ENCODE assay signal across 8 cellular contexts in the genomic region with DNA sequence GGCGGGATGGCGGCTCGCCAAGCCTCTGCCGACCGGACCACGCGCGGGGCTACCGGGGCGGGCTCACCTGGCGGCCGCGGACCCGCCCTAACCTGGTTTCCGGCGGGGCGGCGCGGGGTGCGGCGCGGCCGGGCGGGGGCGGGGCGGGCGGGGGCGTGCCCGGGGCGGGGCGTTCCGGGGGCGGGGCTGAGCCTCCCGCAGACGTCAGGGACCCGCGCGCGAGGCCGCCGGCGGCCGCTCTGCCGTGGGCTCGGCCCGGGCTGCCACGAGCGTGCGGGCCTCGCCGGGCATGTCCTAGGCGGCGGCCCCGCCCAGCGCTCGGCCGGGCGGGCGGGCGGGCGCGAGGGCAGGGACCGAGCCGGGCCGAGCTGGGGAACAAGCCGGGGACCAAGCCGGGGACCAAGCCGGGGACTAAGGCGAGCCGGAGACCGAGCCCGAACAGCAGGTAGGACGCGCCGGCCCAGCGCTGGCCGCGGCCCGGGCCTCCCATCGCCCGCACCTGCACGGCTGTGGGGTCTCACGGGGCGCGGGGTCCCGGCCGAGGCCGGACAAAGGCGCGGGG. TPM values are rescaled to one million over a fixed set of nuclear protein-coding genes. Genes with fewer than 3 reads are reported as not detected.
DNase-seq lines count a peak whose midpoint lies in the region; TF ChIP-seq lines count a peak whose summit lies in the region.

A gene (plus strand): TSS at position 200 of the 562 bp plus-strand sequence. CDS start 3,183 bp downstream, outside the sequence.

- H3K27me3 Mint-ChIP-seq in Caco-2 (ENCODE audit: insufficient read depth, unreplicated experiment) (no peaks in the 10 kb centered on the region), endothelial cell (ENCODE audit: unreplicated experiment) (peaks cover 9% of the 10 kb centered on the region)
- H3K27me3 Mint-ChIP-seq in activated CD4-positive, alpha-beta memory T cell treated with anti-CD3 and anti-CD28 coated beads for 36 hours = peaks cover 1% of the 10 kb centered on the region

- POLR2A ChIA-PET in Caco-2 (lab: Charles Lee) = interaction anchor here (0.6 to 1.5 kb wide), 4 partner anchors 69 to 156 kb away, joined by 4 to 7 read pairs (median 4); a partner anchor contains a TSS
- POLR2A ChIA-PET in activated CD4-positive, alpha-beta memory T cell treated with anti-CD3 and anti-CD28 coated beads for 36 hours (lab: Charles Lee) = no interaction called here

- no peaks in the 10 kb centered on the region for H3K27me3 ChIP-seq in Caco-2 (replicated peaks; ENCODE audit: control insufficient read depth, insufficient read depth, low read length)
- H3K27me3 ChIP-seq in stomach = peaks cover 0 to 34% (median 14%) of the 10 kb centered on the region in 3 donors

- DNase-seq in Caco-2 (peak in 1 of 2 experiments; percentile 73), endothelial cell (ENCODE audit: low spot score) (peak; percentile 26), stomach (peak; percentile 68), NCI-H2107 (lab: John Stamatoyannopoulos, UW) (no peak), DMS114 treated with DMSO at 0.1 percent for 48 hours (lab: John Stamatoyannopoulos, UW; ENCODE audit: unreplicated experiment) (no peak)
- DNase-seq in Jurkat, Clone E6-1 (ENCODE audit: low read depth, low spot score) = no peak
- DNase-seq in activated CD4-positive, alpha-beta memory T cell treated with anti-CD3 and anti-CD28 coated beads for 36 hours = peak; percentile 46

- H3K27ac ChIP-seq in mesodermal cell (ENCODE audit: low read depth, low read length, severe bottlenecking) (no peak within 1 kb of the TSS), stomach (peak within 1 kb of the TSS; percentile 89 to 98 (median 94))

- H3K4me1 Mint-ChIP-seq in Caco-2 (ENCODE audit: low read depth, unreplicated experiment) (peaks cover 10% of the 10 kb centered on the region), endothelial cell (ENCODE audit: unreplicated experiment) (no peaks in the 10 kb centered on the region)
- H3K4me1 Mint-ChIP-seq in activated CD4-positive, alpha-beta memory T cell treated with anti-CD3 and anti-CD28 coated beads for 36 hours (ENCODE audit: low read depth) = no peaks in the 10 kb centered on the region

- peak within 1 kb of the TSS; percentile 83 for H3K4me3 Mint-ChIP-seq in Caco-2 (ENCODE audit: unreplicated experiment)
- peak within 1 kb of the TSS; percentile 66 for H3K4me3 Mint-ChIP-seq in activated CD4-positive, alpha-beta memory T cell treated with anti-CD3 and anti-CD28 coated beads for 36 hours
- H3K4me3 Mint-ChIP-seq in endothelial cell (ENCODE audit: unreplicated experiment) = peak within 1 kb of the TSS; percentile 77

- peaks cover 6% of the 10 kb centered on the region; the same call in 1 of the 2 replicates for H3K4me1 ChIP-seq in Caco-2
- peaks cover 10% of the 10 kb centered on the region for H3K4me1 ChIP-seq in mesodermal cell (ENCODE audit: control insufficient read depth, insufficient read depth, low read length, poor library complexity, severe bottlenecking)
- peaks cover 23 to 46% (median 39%) of the 10 kb centered on the region in 4 donors for H3K4me1 ChIP-seq in stomach

- TF ChIP-seq EP300 in stomach (IDR thresholded peaks at IDR 0.05) = no peak

- WGBS in mesodermal cell (ENCODE audit: insufficient coverage in 2 of 2), 2 experiments = 0% methylated on average over 43 to 48 of the region's 90 CpGs
- 0 to 1% (median 0%) methylated on average over 9 to 88 of the region's 90 CpGs; no CpG with 5 or more reads in 1 of the 5 donors for WGBS in stomach, 5 donors

- peak within 1 kb of the TSS; percentile 72 for H3K4me3 ChIP-seq in Caco-2 (ENCODE audit: low read depth, low read length)
- H3K4me3 ChIP-seq in Jurkat, Clone E6-1 (ENCODE audit: low read length) = peak within 1 kb of the TSS; percentile 27; the same call in 1 of the 2 replicates
- peak within 1 kb of the TSS; percentile 66 for H3K4me3 ChIP-seq in mesodermal cell (ENCODE audit: extremely low read depth, insufficient read depth, low read length, poor library complexity, severe bottlenecking)
- H3K4me3 ChIP-seq in stomach = peak within 1 kb of the TSS; percentile 70 to 90 (median 79)

- no peaks in the 10 kb centered on the region; the same call in 1 of the 2 replicates for H3K36me3 ChIP-seq in Caco-2 (ENCODE audit: control insufficient read depth, insufficient read depth, low read length)
- no peaks in the 10 kb centered on the region for H3K36me3 ChIP-seq in mesodermal cell (ENCODE audit: control insufficient read depth, insufficient read depth, low read length)
- H3K36me3 ChIP-seq in stomach = peaks cover 0 to 21% (median 17%) of the 10 kb centered on the region in 4 donors

- intact Hi-C loops in Caco-2 (cut with micrococcal nuclease; ENCODE audit: unreplicated experiment) = no loop called here
- intact Hi-C loops in activated CD4-positive, alpha-beta memory T cell treated with anti-CD3 and anti-CD28 coated beads for 36 hours (cut with micrococcal nuclease) = no loop called here
- intact Hi-C loops in stomach (cut with DNase I; ENCODE audit: low total_unique reads) = no loop called here

- no peaks in the 10 kb centered on the region for H3K9me3 Mint-ChIP-seq in Caco-2 (ENCODE audit: unreplicated experiment)
- H3K9me3 Mint-ChIP-seq in activated CD4-positive, alpha-beta memory T cell treated with anti-CD3 and anti-CD28 coated beads for 36 hours = no peaks in the 10 kb centered on the region
- H3K9me3 Mint-ChIP-seq in endothelial cell (ENCODE audit: unreplicated experiment) = no peaks in the 10 kb centered on the region

- H3K9me3 ChIP-seq in Caco-2 (no peaks in the 10 kb centered on the region), mesodermal cell (ENCODE audit: control insufficient read depth, low read length) (no peaks in the 10 kb centered on the region), stomach (no peaks in the 10 kb centered on the region)

- CTCF ChIA-PET in Caco-2 (lab: Charles Lee) = interaction anchor here (0.6 to 2.1 kb wide), 4 partner anchors 27 to 112 kb away, joined by 3 to 21 read pairs (median 4); a partner anchor contains a TSS
- CTCF ChIA-PET in activated CD4-positive, alpha-beta memory T cell treated with anti-CD3 and anti-CD28 coated beads for 36 hours (lab: Charles Lee) = no interaction called here

- TF ChIP-seq CTCF in Caco-2 (IDR thresholded peaks at IDR 0.05; ENCODE audit: insufficient read depth in 1 of 2, low read depth in 1 of 2, low read length in 1 of 2, severe bottlenecking in 1 of 2, unreplicated experiment in 1 of 2) = no peak
- no peak for TF ChIP-seq CTCF in endothelial cell (IDR thresholded peaks at IDR 0.05; ENCODE audit: unreplicated experiment)
- TF ChIP-seq CTCF in stomach (IDR thresholded peaks at IDR 0.05) = no peak

- H3K36me3 Mint-ChIP-seq in Caco-2 (ENCODE audit: insufficient read depth, unreplicated experiment) = peaks cover 11% of the 10 kb centered on the region
- H3K36me3 Mint-ChIP-seq in activated CD4-positive, alpha-beta memory T cell treated with anti-CD3 and anti-CD28 coated beads for 36 hours = no peaks in the 10 kb centered on the region
- H3K36me3 Mint-ChIP-seq in endothelial cell (ENCODE audit: low read depth, unreplicated experiment) = peaks cover 6% of the 10 kb centered on the region

- H3K27ac Mint-ChIP-seq in Caco-2 (ENCODE audit: unreplicated experiment) (peak within 1 kb of the TSS; percentile 69), endothelial cell (ENCODE audit: unreplicated experiment) (no peak within 1 kb of the TSS)
- no peak within 1 kb of the TSS for H3K27ac Mint-ChIP-seq in activated CD4-positive, alpha-beta memory T cell treated with anti-CD3 and anti-CD28 coated beads for 36 hours

- TF ChIP-seq POLR2A in stomach (IDR thresholded peaks at IDR 0.05) = no peak

- no TSS peak for BruUV-seq in Caco-2 (replicated peaks; lab: Mats Ljungman, UMichigan)

RNA-seq across cellular contexts. Expression of the gene that starts here (rescaled TPM):
- 31.6 and 32.0 TPM in 2 replicates for total RNA-seq in Caco-2 (2022)
- polyA plus RNA-seq in Jurkat, Clone E6-1 (2012; ENCODE audit: insufficient read depth, insufficient read length) = 3.6 TPM
- total RNA-seq in activated CD4-positive, alpha-beta memory T cell treated with anti-CD3 and anti-CD28 coated beads for 36 hours = 1 to 10 TPM; 5.2 to 5.3 TPM
- total RNA-seq in endothelial cell (ENCODE audit: unreplicated experiment) = 11.3 TPM
- 12.4 TPM for polyA plus RNA-seq in mesodermal cell (2013, experiment 1 of 2)
- polyA plus RNA-seq in mesodermal cell (2013, experiment 2 of 2) = 11.6 TPM
- total RNA-seq in stomach = 100 to 1,000 TPM in 1 of 5 donors, 10 to 100 TPM in 4; 12.7 to 483 (median 46.1) TPM
- polyA plus RNA-seq in stomach = 10 to 100 TPM in 2 of 3 donors, 1 to 10 TPM in 1; 9.6 to 15.4 (median 13.2) TPM

Comparison
In these comparisons a context has a peak if more than half of its experiments do, and no peak if none do; other contexts are left out.
1. DNase-seq: peak in activated CD4-positive, alpha-beta memory T cell treated with anti-CD3 and anti-CD28 coated beads for 36 hours (single experiment), endothelial cell (single experiment) and stomach (single experiment); none in Jurkat, Clone E6-1 (single experiment), NCI-H2107 (single experiment) and DMS114 treated with DMSO at 0.1 percent for 48 hours (single experiment).
2. H3K4me3 ChIP-seq: peak in every context shown above with its lines; median percentile 79 in stomach; 72 in Caco-2; 66 in mesodermal cell; 27 in Jurkat, Clone E6-1.
3. Peak in every context shown above with its lines, with median percentiles within 50 percentile points of each other: H3K4me3 Mint-ChIP-seq.